10 cellular contexts compared by ENCODE assay signal in the genomic region with DNA sequence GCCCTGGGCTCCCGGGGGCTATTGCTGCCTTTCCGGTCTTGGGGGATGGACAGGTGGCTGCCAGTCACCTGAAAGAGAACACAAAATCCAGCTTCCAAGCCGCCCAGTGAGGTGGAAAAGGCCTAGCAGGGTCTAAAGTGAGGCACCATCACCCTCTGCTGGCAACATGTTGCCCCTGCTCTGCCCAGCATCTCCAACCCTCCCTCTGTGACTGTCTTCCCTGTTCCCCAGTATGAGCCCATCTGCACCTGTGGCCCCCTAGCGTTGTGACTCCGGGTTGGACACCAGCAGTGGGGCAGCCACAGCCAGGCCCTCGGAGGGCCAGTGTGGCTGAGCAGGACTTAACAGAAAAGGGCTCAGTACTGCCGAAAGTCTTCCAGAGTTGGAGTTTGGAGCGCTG. TPM values are rescaled to one million over a fixed set of nuclear protein-coding genes. Genes with fewer than 3 reads are reported as not detected.
DNase-seq lines count a peak whose midpoint lies in the region; ATAC-seq, FAIRE-seq and TF ChIP-seq lines count a peak whose summit lies in the region.
"Not testable (repeated sequence)": the region's sequence is repeated elsewhere in the genome, so short reads cannot be mapped to it uniquely, and the experiment has no call there.
"Had no signal": no experiment of that assay in that cellular context is flagged by ENCODE, and none has a peak within 500 bp of the region (broad histone marks: within the 10 kb centered on the region; RNA-seq: fewer than 3 reads in every experiment).

No MANE protein-coding gene starts in this region.

- peak; percentile 53 for DNase-seq in Caco-2
- DNase-seq in GM18507 (ENCODE audit: extremely low spot score, insufficient read length, low read depth); GM12878 (ENCODE audit: low read depth, low spot score); hepatocyte (ENCODE audit: low spot score); smooth muscle cell (lab: John Stamatoyannopoulos, UW; ENCODE audit: unreplicated experiment): not testable (repeated sequence)
- peak in 62 of 76 experiments; percentile 0 to 54 (median 20) for DNase-seq in HUDEP-2 (lab: John Stamatoyannopoulos, UW; ENCODE audit: unreplicated experiment in 76 of 76)
- DNase-seq in NCI-H460 (ENCODE audit: extremely low read depth, low read depth) = peak; percentile 32
- peak; percentile 51 for DNase-seq in SK-N-SH

- H3K4me1 Mint-ChIP-seq in Caco-2 (ENCODE audit: low read depth, unreplicated experiment) = not testable (repeated sequence)

- not testable (repeated sequence) for H3K9me3 ChIP-seq in Caco-2; SK-N-SH; GM12878 (replicated peaks; ENCODE audit: control insufficient read depth, insufficient read depth, low read length); hepatocyte (ENCODE audit: low read depth); smooth muscle cell (replicated peaks; ENCODE audit: low read depth)

- H4K20me1 ChIP-seq in SK-N-SH (ENCODE audit: insufficient read depth); GM12878 (ENCODE audit: control insufficient read depth, insufficient read depth); hepatocyte (ENCODE audit: insufficient read depth, poor library complexity, severe bottlenecking); smooth muscle cell (ENCODE audit: low read depth): not testable (repeated sequence)

- not testable (repeated sequence) for TF ChIP-seq POLR2A in GM12878 (IDR thresholded peaks at IDR 0.05; ENCODE audit: low read depth, low read length)

- H3F3A ChIP-seq in SK-N-SH (replicated peaks; ENCODE audit: insufficient read depth); smooth muscle cell (ENCODE audit: low read depth): not testable (repeated sequence)

- not testable (repeated sequence) for H3K4me3 Mint-ChIP-seq in Caco-2 (ENCODE audit: unreplicated experiment)

- H3K36me3 Mint-ChIP-seq in Caco-2 (ENCODE audit: insufficient read depth, unreplicated experiment) = not testable (repeated sequence)

- H3K27ac Mint-ChIP-seq in Caco-2 (ENCODE audit: unreplicated experiment) = not testable (repeated sequence)

- intact Hi-C loops in Caco-2 (cut with micrococcal nuclease; ENCODE audit: unreplicated experiment); GM12878 (cut with micrococcal nuclease; ENCODE audit: unreplicated experiment): not testable (repeated sequence)

- peak; percentile 82 for FAIRE-seq in GM18507 (lab: Jason Lieb, UNC)
- FAIRE-seq in GM12878 (lab: Jason Lieb, UNC) = not testable (repeated sequence)

- H3K9me3 Mint-ChIP-seq in Caco-2 (ENCODE audit: unreplicated experiment) = not testable (repeated sequence)

- H3K4me1 ChIP-seq in Caco-2; SK-N-SH (ENCODE audit: control insufficient read depth in 1 of 2, insufficient read depth in 2 of 2, low read depth in 1 of 2, low read length in 1 of 2); GM12878 (ENCODE audit: control insufficient read depth, insufficient read depth, low read length); hepatocyte (ENCODE audit: insufficient read depth); smooth muscle cell (ENCODE audit: low read depth): not testable (repeated sequence)

- 6% methylated on average over 5 of the region's 8 CpGs for WGBS in SK-N-SH (ENCODE audit: low lambda C conversion rate)
- WGBS in GM12878 (ENCODE audit: insufficient coverage, insufficient replicate concordance, low lambda C conversion rate, missing lambda C conversion rate) = 32% methylated on average over 8 of the region's 8 CpGs
- 55% methylated on average over 8 of the region's 8 CpGs for WGBS in hepatocyte (ENCODE audit: low lambda C conversion rate, missing lambda C conversion rate)
- 61% methylated on average over 8 of the region's 8 CpGs for WGBS in smooth muscle cell (ENCODE audit: low lambda C conversion rate)

- POLR2A ChIA-PET in Caco-2 (lab: Charles Lee); SK-N-SH (lab: Yijun Ruan, JAX); GM12878 (lab: Charles Lee): not testable (repeated sequence)

- peak; percentile 92 for ATAC-seq in GM12878

- in situ Hi-C loops in GM12878 (cut with MboI) = loop anchor here (25.0 kb wide), 2 partner anchors 198 to 877 kb away; no protein-coding TSS in a partner anchor

- not testable (repeated sequence) for H3K79me2 ChIP-seq in SK-N-SH (ENCODE audit: insufficient read depth); GM12878 (ENCODE audit: control insufficient read depth, insufficient read depth, low read length); hepatocyte; smooth muscle cell (ENCODE audit: low read depth)

- TF ChIP-seq CTCF in Caco-2 (IDR thresholded peaks at IDR 0.05; ENCODE audit: insufficient read depth in 1 of 2, low read depth in 1 of 2, low read length in 1 of 2, severe bottlenecking in 1 of 2, unreplicated experiment in 1 of 2) (peak; percentile 20 to 29), SK-N-SH (IDR thresholded peaks at IDR 0.05) (peak; percentile 52; the same call in 1 of the 2 replicates), GM12878 (IDR thresholded peaks at IDR 0.05 in 2 of 3, conservative IDR thresholded peaks at IDR 0.05 in 1 of 3; ENCODE audit: control insufficient read depth in 2 of 3, extremely low read depth in 1 of 3, insufficient read depth in 1 of 3, low read depth in 3 of 3, low read length in 3 of 3) (peak; percentile 31 to 37 (median 32); a peak in 3 of 6 replicates), hepatocyte (IDR thresholded peaks at IDR 0.05; ENCODE audit: poor library complexity) (peak; percentile 21), smooth muscle cell (IDR thresholded peaks at IDR 0.05; ENCODE audit: borderline replicate concordance, insufficient read depth, poor library complexity, severe bottlenecking) (peak; percentile 10)

- H3K9ac ChIP-seq in SK-N-SH; GM12878 (ENCODE audit: control insufficient read depth, insufficient read depth, low read length); smooth muscle cell (ENCODE audit: low read depth): not testable (repeated sequence)

- H3K9me2 ChIP-seq in SK-N-SH; hepatocyte (replicated peaks; ENCODE audit: insufficient read depth): not testable (repeated sequence)

- not testable (repeated sequence) for H3K27me3 ChIP-seq in Caco-2 (replicated peaks; ENCODE audit: control insufficient read depth, insufficient read depth, low read length); GM12878 (replicated peaks in 1 of 2; ENCODE audit: control insufficient read depth in 2 of 2, insufficient read depth in 2 of 2, low read length in 1 of 2); hepatocyte; smooth muscle cell (ENCODE audit: low read depth)
- peaks cover 40% of the 10 kb centered on the region for H3K27me3 ChIP-seq in SK-N-SH (ENCODE audit: insufficient read depth)

- RAD21 ChIA-PET in GM12878 (lab: Charles Lee; ENCODE audit: unreplicated experiment) = not testable (repeated sequence)

- not testable (repeated sequence) for H2AFZ ChIP-seq in SK-N-SH (ENCODE audit: low read depth); GM12878 (ENCODE audit: control insufficient read depth, low read depth, low read length); hepatocyte; smooth muscle cell (ENCODE audit: low read depth)

- CTCF ChIA-PET in Caco-2 (lab: Charles Lee); SK-N-SH (lab: Yijun Ruan, JAX): not testable (repeated sequence)
- CTCF ChIA-PET in GM12878 (lab: Yijun Ruan, JAX) = interaction anchor here (0.7 kb wide), 1 partner anchor 563 kb away, joined by 3 read pairs; no protein-coding TSS in a partner anchor

- TF ChIP-seq RAD21 in SK-N-SH (IDR thresholded peaks at IDR 0.05; ENCODE audit: low read length) (peak; percentile 18; the same call in 1 of the 2 replicates), GM12878 (IDR thresholded peaks at IDR 0.05; ENCODE audit: insufficient read depth, low read depth, low read length) (0 out of 2 replicates have a peak, but pooled peaks have one; percentile 13)

- H3K27me3 Mint-ChIP-seq in Caco-2 (ENCODE audit: insufficient read depth, unreplicated experiment) = not testable (repeated sequence)

- H3K27ac ChIP-seq in SK-N-SH (ENCODE audit: low read depth in 2 of 2, low read length in 1 of 2); GM12878 (ENCODE audit: control insufficient read depth, insufficient read depth); hepatocyte; smooth muscle cell (ENCODE audit: low read depth): not testable (repeated sequence)

- not testable (repeated sequence) for H3K36me3 ChIP-seq in Caco-2 (ENCODE audit: control insufficient read depth, insufficient read depth, low read length); SK-N-SH (replicated peaks in 1 of 2; ENCODE audit: control insufficient read depth in 1 of 2, insufficient read depth in 2 of 2, low read length in 1 of 2); GM12878 (ENCODE audit: control insufficient read depth in 2 of 2, insufficient read depth in 2 of 2, low read length in 1 of 2); hepatocyte (replicated peaks; ENCODE audit: insufficient read depth, low read depth); smooth muscle cell (ENCODE audit: low read depth)

- not testable (repeated sequence) for H3K4me3 ChIP-seq in Caco-2 (ENCODE audit: low read depth, low read length); SK-N-SH (ENCODE audit: low read depth in 2 of 2, low read length in 1 of 2); GM12878; hepatocyte; smooth muscle cell

- not testable (repeated sequence) for BruUV-seq in Caco-2 (replicated peaks; lab: Mats Ljungman, UMichigan); GM12878 (replicated peaks; lab: Mats Ljungman, UMichigan)

- SMC1A ChIA-PET in GM12878 (lab: Charles Lee; ENCODE audit: uncharacterized antibody, unreplicated experiment) = interaction anchor here (0.8 kb wide), 1 partner anchor 45 kb away, joined by 3 read pairs; no protein-coding TSS in a partner anchor

- H3K4me2 ChIP-seq in SK-N-SH; GM12878 (ENCODE audit: control insufficient read depth, insufficient read depth); hepatocyte; smooth muscle cell: not testable (repeated sequence)

- not testable (repeated sequence) for TF ChIP-seq EP300 in SK-N-SH (IDR thresholded peaks at IDR 0.05; ENCODE audit: borderline replicate concordance in 1 of 2, low read depth in 1 of 2, low read length in 1 of 2); GM12878 (IDR thresholded peaks at IDR 0.05; ENCODE audit: borderline replicate concordance in 1 of 2, control insufficient read depth in 1 of 2, low read depth in 2 of 2, low read length in 2 of 2)

RNA-seq across cellular contexts. Expression of a gene that starts 45.9 kb away (rescaled TPM):
- total RNA-seq in Caco-2 (2022) = not detected in 2 replicates
- not detected in 2 replicates for total RNA-seq in NCI-H460 (2014; rRNA removed; shearing (Covaris generic))
- not detected in 2 replicates for polyA plus RNA-seq in NCI-H460 (2014; cell fraction: nucleus; rRNA removed)
- polyA plus RNA-seq in SK-N-SH (2012; rRNA removed) = not detected in 2 replicates
- not detected in 2 replicates for polyA plus RNA-seq in SK-N-SH (2012; cell fraction: cytosol; rRNA removed)
- polyA plus RNA-seq in SK-N-SH (2012; cell fraction: nucleus; rRNA removed) = not detected in 2 replicates
- 7.8 and 8.0 TPM in 2 replicates for total RNA-seq in GM12878 (2013; cell fraction: nucleolus; rRNA removed)
- 18.0 and 24.9 TPM in 2 replicates for total RNA-seq in GM12878 (2014; rRNA removed)
- total RNA-seq in GM12878 (2014; rRNA removed; fragmentation: Illumina TruSeq; extraction: Trizol) = 4.5 and 6.8 TPM in 2 replicates
- total RNA-seq in GM12878 (2021) = 45.4 and 48.2 TPM in 2 replicates
- polyA plus RNA-seq in GM12878 (2011; ENCODE audit: low read depth) = 20.9 TPM
- 0.37 and 3.0 TPM in 2 replicates for polyA plus RNA-seq in GM12878 (2011; rRNA removed)
- polyA plus RNA-seq in GM12878 (2011; cell fraction: cytosol; rRNA removed) = 5.1 and 8.0 TPM in 2 replicates
- 12.0 and 20.8 TPM in 2 replicates for polyA plus RNA-seq in GM12878 (2011; cell fraction: nucleus; rRNA removed)
- polyA plus RNA-seq in GM12878 (2012) = 24.8 and 41.5 TPM in 2 replicates
- 1.7 and 11.7 TPM in 2 replicates for polyA plus RNA-seq in GM12878 (2014; fragmentation: Illumina TruSeq; extraction: Trizol)
- polyA plus RNA-seq in GM12878 (2014; fragmentation: Nextera tagmentation; extraction: Ambion mirVana) = 1 to 10 TPM; 1.4 to 6.7 TPM
- polyA plus RNA-seq in GM12878 (2014; rRNA removed) = 19.7 and 27.7 TPM in 2 replicates
- 10 to 100 TPM; 47.6 to 48.0 TPM for polyA plus RNA-seq in GM12878 (2016; fragmentation: Nextera tagmentation; extraction: Ambion mirVana)
- polyA minus RNA-seq in GM12878 (2011; rRNA and poly(A)+ RNA removed) = 3.9 and 8.1 TPM in 2 replicates
- 7.7 and 10.4 TPM in 2 replicates for polyA minus RNA-seq in GM12878 (2011; cell fraction: cytosol; rRNA and poly(A)+ RNA removed)
- 12.7 and 27.5 TPM in 2 replicates for polyA minus RNA-seq in GM12878 (2011; cell fraction: nucleus; rRNA and poly(A)+ RNA removed)
- 0.08 TPM in 1 of 2 replicates, not detected in the other for total RNA-seq in hepatocyte
- not detected in 2 replicates for polyA plus RNA-seq in hepatocyte
- not detected in 2 replicates for total RNA-seq in smooth muscle cell
- 0.53 and 0.61 TPM in 2 replicates for polyA plus RNA-seq in smooth muscle cell

RNA-seq across cellular contexts. Expression of a gene that starts 53.9 kb away (rescaled TPM):
- not detected in 2 replicates for total RNA-seq in Caco-2 (2022)
- total RNA-seq in NCI-H460 (2014; rRNA removed; shearing (Covaris generic)) = not detected in 2 replicates
- polyA plus RNA-seq in NCI-H460 (2014; cell fraction: nucleus; rRNA removed) = not detected in 2 replicates
- not detected in 2 replicates for polyA plus RNA-seq in SK-N-SH (2012; rRNA removed)
- 0.01 and 0.03 TPM in 2 replicates for polyA plus RNA-seq in SK-N-SH (2012; cell fraction: cytosol; rRNA removed)
- 0.06 TPM in 1 of 2 replicates, not detected in the other for polyA plus RNA-seq in SK-N-SH (2012; cell fraction: nucleus; rRNA removed)
- total RNA-seq in GM12878 (2013; cell fraction: nucleolus; rRNA removed) = not detected in 2 replicates
- not detected in 2 replicates for total RNA-seq in GM12878 (2014; rRNA removed)
- total RNA-seq in GM12878 (2014; rRNA removed; fragmentation: Illumina TruSeq; extraction: Trizol) = not detected in 2 replicates
- total RNA-seq in GM12878 (2021) = not detected in 2 replicates
- polyA plus RNA-seq in GM12878 (2011; ENCODE audit: low read depth) = not detected
- polyA plus RNA-seq in GM12878 (2011; rRNA removed) = not detected in 2 replicates
- not detected in 2 replicates for polyA plus RNA-seq in GM12878 (2011; cell fraction: cytosol; rRNA removed)
- polyA plus RNA-seq in GM12878 (2011; cell fraction: nucleus; rRNA removed) = not detected in 2 replicates
- polyA plus RNA-seq in GM12878 (2012) = not detected in 2 replicates
- not detected in 2 replicates for polyA plus RNA-seq in GM12878 (2014; fragmentation: Illumina TruSeq; extraction: Trizol)
- not detected for polyA plus RNA-seq in GM12878 (2014; fragmentation: Nextera tagmentation; extraction: Ambion mirVana)
- polyA plus RNA-seq in GM12878 (2014; rRNA removed) = 0.27 TPM in 1 of 2 replicates, not detected in the other
- not detected for polyA plus RNA-seq in GM12878 (2016; fragmentation: Nextera tagmentation; extraction: Ambion mirVana)
- not detected in 2 replicates for polyA minus RNA-seq in GM12878 (2011; rRNA and poly(A)+ RNA removed)
- polyA minus RNA-seq in GM12878 (2011; cell fraction: cytosol; rRNA and poly(A)+ RNA removed) = not detected in 2 replicates
- not detected in 2 replicates for polyA minus RNA-seq in GM12878 (2011; cell fraction: nucleus; rRNA and poly(A)+ RNA removed)
- total RNA-seq in hepatocyte = not detected in 2 replicates
- polyA plus RNA-seq in hepatocyte = 10.1 and 12.1 TPM in 2 replicates
- not detected in 2 replicates for total RNA-seq in smooth muscle cell
- polyA plus RNA-seq in smooth muscle cell = 0.33 TPM in 1 of 2 replicates, not detected in the other
- total RNA-seq: right cardiac atrium, transverse colon had no signal
- polyA plus RNA-seq: right cardiac atrium had no signal
